ENCODE assay signal across 9 cellular contexts in the genomic region with DNA sequence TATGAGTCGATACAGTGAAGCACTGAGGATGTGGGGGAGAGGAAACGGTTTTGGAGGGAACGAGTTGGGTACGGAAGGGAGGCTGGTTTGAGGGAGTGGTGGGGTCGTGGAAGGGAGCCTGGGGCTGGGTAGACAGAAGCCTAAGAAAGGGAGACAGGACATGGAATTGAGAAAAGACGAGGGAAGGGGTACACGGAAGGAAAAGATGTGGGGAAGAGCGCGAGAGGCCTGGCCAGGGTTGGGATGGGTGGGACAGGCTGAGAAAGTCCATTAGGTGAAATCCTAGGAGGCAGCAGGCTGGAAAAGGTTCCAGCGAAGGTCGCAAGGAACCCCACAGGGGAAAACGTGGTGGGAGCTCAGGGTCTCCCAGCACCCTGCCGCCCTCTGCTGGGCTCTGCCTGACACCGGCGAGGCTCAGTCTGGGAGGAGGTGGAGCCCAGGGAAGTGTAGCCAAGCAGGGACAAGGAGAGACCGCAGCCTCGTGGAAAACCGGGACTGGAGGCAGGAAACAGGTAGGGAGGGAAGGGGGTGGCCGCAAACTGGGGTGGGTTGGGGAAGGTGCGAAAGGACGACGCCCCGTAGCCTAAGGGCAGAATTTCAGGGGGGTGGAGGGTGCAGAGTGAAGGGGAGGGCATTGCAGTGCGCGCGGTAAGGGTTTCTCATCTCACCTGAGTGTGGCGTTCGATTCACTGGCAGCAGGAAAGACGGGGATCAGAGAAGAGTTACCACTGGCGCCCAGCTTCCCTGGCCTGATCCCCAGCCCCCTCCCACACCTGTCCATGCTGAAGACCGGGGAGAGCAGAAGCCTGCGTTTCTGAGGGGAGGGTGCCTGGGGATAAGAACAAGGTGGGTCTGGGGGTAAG. TPM values are rescaled to one million over a fixed set of nuclear protein-coding genes. Genes with fewer than 3 reads are reported as not detected.
A peak's percentile ranks its signal among the peaks of the same experiment; 100 is the strongest.
DNase-seq lines count a peak whose midpoint lies in the region; ATAC-seq and TF ChIP-seq lines count a peak whose summit lies in the region.
"Had no signal": no experiment of that assay in that cellular context is flagged by ENCODE, and none has a peak within 500 bp of the region (broad histone marks: within the 10 kb centered on the region; RNA-seq: fewer than 3 reads in every experiment).

No MANE protein-coding gene starts in this region.

- H3K79me2 ChIP-seq in PC-9 (ENCODE audit: low read depth), result no peaks in the 10 kb centered on the region

- H2AFZ ChIP-seq in PC-9, result 0 out of 2 replicates have a peak overlapping the region, but pooled peaks have one; percentile 39

- H3K9me3 ChIP-seq in PC-9 (ENCODE audit: insufficient read depth, low read depth) (no peaks in the 10 kb centered on the region), mononuclear cell (ENCODE audit: low read depth, low read length) (no peaks in the 10 kb centered on the region)

- H4K20me1 ChIP-seq in PC-9 (ENCODE audit: insufficient read depth), result no peaks in the 10 kb centered on the region

- no peak overlapping the region for H3K27ac ChIP-seq in PC-9

- CTCF ChIA-PET in PC-9 (lab: Charles Lee), result no interaction called here

- ATAC-seq in esophagus mucosa, result peak; percentile 53
- no peak for ATAC-seq in GM21381 (IDR thresholded peaks at IDR 0.05; ENCODE audit: unreplicated experiment)

- no peaks in the 10 kb centered on the region for H3K36me3 ChIP-seq in PC-9 (ENCODE audit: low read depth)

- H3K4me3 ChIP-seq in PC-9 (peak overlapping the region; percentile 42; the same call in 1 of the 2 replicates), mononuclear cell (ENCODE audit: low read length) (peak overlapping the region; percentile 50)

- no TSS peak for BruUV-seq in PC-9 (replicated peaks; lab: Mats Ljungman, UMichigan)

- POLR2A ChIA-PET in PC-9 (lab: Charles Lee; ENCODE audit: unreplicated experiment), result interaction anchor here (0.7 kb wide), 1 partner anchor 1897 kb away, joined by 3 read pairs; no protein-coding TSS in a partner anchor

- peak overlapping the region; percentile 74 for H3K4me2 ChIP-seq in PC-9

- H3K9me2 ChIP-seq in PC-9 (ENCODE audit: insufficient read depth), result no peaks in the 10 kb centered on the region

- H3K4me1 ChIP-seq in PC-9 (replicated peaks; ENCODE audit: insufficient read depth) (peaks cover 5% of the 10 kb centered on the region; the same call in 1 of the 2 replicates), mononuclear cell (ENCODE audit: insufficient read depth, low read length) (peaks cover 34% of the 10 kb centered on the region)

- peaks cover 4% of the 10 kb centered on the region; the same call in 1 of the 2 replicates for H3F3A ChIP-seq in PC-9 (ENCODE audit: insufficient read depth, low read depth)

- intact Hi-C loops in PC-9 (cut with micrococcal nuclease; ENCODE audit: unreplicated experiment), result no loop called here

- H3K27me3 ChIP-seq in PC-9 (ENCODE audit: insufficient read depth, low read depth), result no peaks in the 10 kb centered on the region
- peaks cover 28% of the 10 kb centered on the region for H3K27me3 ChIP-seq in mononuclear cell (ENCODE audit: insufficient read depth, low read length)

- DNase-seq in Caki2 (ENCODE audit: low read depth) (peak; percentile 78), KBM-7 (peak; percentile 81), PC-9 (peak in 1 of 2 experiments; percentile 61), activated T-helper 1 cell treated with Interleukin-2 at 50 U/mL for 16 hours (ENCODE audit: low read depth) (peak; percentile 35)
- DNase-seq in stimulated activated naive CD4-positive, alpha-beta T cell treated with Interleukin-2 at 50 U/mL for 16 hours (lab: John Stamatoyannopoulos, UW), result peak; percentile 40

- in situ Hi-C loops in Caki2 (cut with HindIII; ENCODE audit: low pct_unique_long_range_greater_than_20kb, low sequenced_read_pairs) (no loop called here), KBM-7 (cut with MboI; ENCODE audit: low pct_unique_long_range_greater_than_20kb, low sequenced_read_pairs) (no loop called here)

- peak; percentile 49; the same call in 1 of the 2 replicates for TF ChIP-seq CTCF in PC-9 (conservative IDR thresholded peaks at IDR 0.05)

RNA-seq across cellular contexts. Expression of a gene that starts 4.3 kb away (rescaled TPM):
- total RNA-seq in Caki2 (2014; rRNA removed; shearing (Covaris generic); ENCODE audit: low replicate concordance), result 1.6 and 3.4 TPM in 2 replicates
- 36.3 and 43.6 TPM in 2 replicates for total RNA-seq in PC-9 (2021)
- total RNA-seq in esophagus mucosa, result 7.7 TPM
- total RNA-seq in mononuclear cell, result 18.6 TPM

RNA-seq across cellular contexts. Expression of a gene that starts 28.2 kb away (rescaled TPM):
- total RNA-seq in Caki2 (2014; rRNA removed; shearing (Covaris generic); ENCODE audit: low replicate concordance), result not detected in 2 replicates
- total RNA-seq in PC-9 (2021) (not detected in 2 replicates), esophagus mucosa (not detected), mononuclear cell (not detected)
- total RNA-seq: T-helper 1 cell treated with Interleukin-12 subunit alpha and Interleukin-12 subunit beta and Interleukin-4 antibody, amounts not matched to agents 30 ng/mL and 1 ng/mL, for 36 hours had no signal

RNA-seq across cellular contexts. Expression of a gene that starts 43.7 kb away (rescaled TPM):
- total RNA-seq in Caki2 (2014; rRNA removed; shearing (Covaris generic); ENCODE audit: low replicate concordance), result not detected in 2 replicates
- not detected in 2 replicates for total RNA-seq in PC-9 (2021)
- total RNA-seq in esophagus mucosa, result not detected
- under 0.01 TPM for total RNA-seq in mononuclear cell
- total RNA-seq: T-helper 1 cell treated with Interleukin-12 subunit alpha and Interleukin-12 subunit beta and Interleukin-4 antibody, amounts not matched to agents 30 ng/mL and 1 ng/mL, for 36 hours had no signal

RNA-seq across cellular contexts. Expression of a gene that starts 52.3 kb away (rescaled TPM):
- total RNA-seq in Caki2 (2014; rRNA removed; shearing (Covaris generic); ENCODE audit: low replicate concordance), result not detected in 2 replicates
- total RNA-seq in PC-9 (2021) (0.98 and 1.1 TPM in 2 replicates), esophagus mucosa (2.1 TPM), mononuclear cell (not detected)
